ENCODE assay signal across 1 cellular context in the genomic region with DNA sequence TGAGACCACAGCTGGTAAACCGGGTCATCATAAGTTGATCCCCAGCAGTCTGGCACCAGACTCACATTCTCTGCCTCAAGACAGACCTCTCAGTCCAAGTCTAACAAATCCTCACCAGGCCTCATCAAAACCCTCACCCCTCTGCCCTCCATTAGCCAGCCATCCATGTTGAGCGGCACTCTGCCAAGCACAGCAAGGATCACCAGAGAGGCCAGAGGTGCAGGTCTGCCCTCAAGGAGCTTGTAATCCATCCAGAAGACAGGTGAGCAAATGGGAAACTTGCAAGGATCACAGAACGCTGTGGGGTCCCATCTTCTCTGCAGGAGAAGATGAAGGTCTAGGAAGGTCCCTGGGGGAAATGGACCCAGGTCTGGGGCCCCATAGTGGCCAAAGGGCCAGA.
TF ChIP-seq lines count a peak whose summit lies in the region.

No MANE protein-coding gene starts in this region.

TF ChIP-seq in H1, 55 proteins besides CTCF, POLR2A, EP300 and RAD21:
- TF ChIP-seq JUND (IDR thresholded peaks at IDR 0.05; ENCODE audit: low read length) (no peak), SP1 (IDR thresholded peaks at IDR 0.05; ENCODE audit: low read depth, low read length) (no peak), TAF1 (IDR thresholded peaks at IDR 0.05; ENCODE audit: low read depth, low read length) (no peak), CTBP2 (IDR thresholded peaks at IDR 0.05; ENCODE audit: borderline replicate concordance, insufficient read depth, insufficient read length, low read length) (no peak), TBP (IDR thresholded peaks at IDR 0.05; ENCODE audit: low read depth, low read length) (no peak), SP4 (IDR thresholded peaks at IDR 0.05; ENCODE audit: low read length) (no peak), SIN3A (conservative IDR thresholded peaks at IDR 0.05 in 1 of 2, IDR thresholded peaks at IDR 0.05 in 1 of 2; ENCODE audit: low read depth in 1 of 2, low read length in 2 of 2) (no peak), ASH2L (IDR thresholded peaks at IDR 0.05; ENCODE audit: low read length) (no peak), TEAD4 (IDR thresholded peaks at IDR 0.05; ENCODE audit: low read depth, low read length) (no peak), NRF1 (IDR thresholded peaks at IDR 0.05; ENCODE audit: low read depth, low read length) (no peak), CHD2 (IDR thresholded peaks at IDR 0.05; ENCODE audit: low read length) (no peak), BACH1 (IDR thresholded peaks at IDR 0.05; ENCODE audit: low read length) (no peak)
- TF ChIP-seq, protein P1, sequence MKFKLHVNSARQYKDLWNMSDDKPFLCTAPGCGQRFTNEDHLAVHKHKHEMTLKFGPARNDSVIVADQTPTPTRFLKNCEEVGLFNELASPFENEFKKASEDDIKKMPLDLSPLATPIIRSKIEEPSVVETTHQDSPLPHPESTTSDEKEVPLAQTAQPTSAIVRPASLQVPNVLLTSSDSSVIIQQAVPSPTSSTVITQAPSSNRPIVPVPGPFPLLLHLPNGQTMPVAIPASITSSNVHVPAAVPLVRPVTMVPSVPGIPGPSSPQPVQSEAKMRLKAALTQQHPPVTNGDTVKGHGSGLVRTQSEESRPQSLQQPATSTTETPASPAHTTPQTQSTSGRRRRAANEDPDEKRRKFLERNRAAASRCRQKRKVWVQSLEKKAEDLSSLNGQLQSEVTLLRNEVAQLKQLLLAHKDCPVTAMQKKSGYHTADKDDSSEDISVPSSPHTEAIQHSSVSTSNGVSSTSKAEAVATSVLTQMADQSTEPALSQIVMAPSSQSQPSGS (IDR thresholded peaks at IDR 0.05; ENCODE audit: low read length), result no peak
